Comparison of ENCODE assay signal across 32 cellular contexts in genomic region chr16:10954903-10955302, GRCh38. TPM values are rescaled to one million over a fixed set of nuclear protein-coding genes. Genes with fewer than 3 reads are reported as not detected.
DNase-seq lines count a peak whose midpoint lies in the region; ATAC-seq, FAIRE-seq and TF ChIP-seq lines count a peak whose summit lies in the region.
"Had no signal": no experiment of that assay in that cellular context is flagged by ENCODE, and none has a peak within 500 bp of the region (broad histone marks: within the 10 kb centered on the region; RNA-seq: fewer than 3 reads in every experiment).

No MANE protein-coding gene starts in this region.

- H3K4me2 ChIP-seq in KMS-11, result peak overlapping the region; percentile 19; the same call in 1 of the 2 replicates
- no peak overlapping the region for H3K4me2 ChIP-seq in trophoblast cell (ENCODE audit: low read length)
- H3K4me2 ChIP-seq: PC-9 had no signal

- H3K79me2 ChIP-seq in KMS-11 (ENCODE audit: insufficient read depth, low read depth) (peaks cover 12% of the 10 kb centered on the region; the same call in 1 of the 2 replicates), trophoblast cell (ENCODE audit: control insufficient read depth, insufficient read depth, low read length, poor library complexity) (no peaks in the 10 kb centered on the region)

- no peak overlapping the region for H3K27ac ChIP-seq in KMS-11
- H3K27ac ChIP-seq in trophoblast cell (ENCODE audit: low read depth, low read length), result no peak overlapping the region
- no peak overlapping the region for H3K27ac ChIP-seq in pancreas
- H3K27ac ChIP-seq: cardiac muscle cell, coronary artery, ovary, PC-9, tibial artery had no signal

- peak overlapping the region; percentile 6 for H3K4ac ChIP-seq in trophoblast cell (ENCODE audit: low read depth, low read length)

- H3K4me3 ChIP-seq in KMS-11 (IDR thresholded peaks at IDR 0.05; ENCODE audit: insufficient read depth, low read depth, low read length) (no peak overlapping the region), trophoblast cell (ENCODE audit: low read depth, low read length) (no peak overlapping the region), pancreas (no peak overlapping the region)
- H3K4me3 ChIP-seq: cardiac muscle cell, coronary artery, gastrocnemius medialis, MG63, ovary, PC-9, tibial artery had no signal

- no peaks in the 10 kb centered on the region for H3K27me3 ChIP-seq in KMS-11 (ENCODE audit: insufficient read depth, low read depth)
- no peaks in the 10 kb centered on the region for H3K27me3 ChIP-seq in trophoblast cell (ENCODE audit: insufficient read depth, low read length)
- no peaks in the 10 kb centered on the region for H3K27me3 ChIP-seq in pancreas
- H3K27me3 ChIP-seq: cardiac muscle cell, gastrocnemius medialis, MG63, ovary, tibial artery had no signal

- H4K12ac ChIP-seq in trophoblast cell (ENCODE audit: low read depth, low read length), result no peak overlapping the region

- H3K36me3 ChIP-seq in KMS-11 (ENCODE audit: insufficient read depth), result no peaks in the 10 kb centered on the region
- H3K36me3 ChIP-seq in trophoblast cell (ENCODE audit: control insufficient read depth in 1 of 2, insufficient read depth in 2 of 2, low read length in 2 of 2), result peaks cover 0 to 3% of the 10 kb centered on the region in 2 experiments
- no peaks in the 10 kb centered on the region for H3K36me3 ChIP-seq in pancreas
- H3K36me3 ChIP-seq: cardiac muscle cell, gastrocnemius medialis, ovary had no signal

- H4K20me1 ChIP-seq in KMS-11 (ENCODE audit: insufficient read depth), result no peaks in the 10 kb centered on the region

- H2AFZ ChIP-seq in KMS-11 (ENCODE audit: low read depth) (no peak overlapping the region), trophoblast cell (ENCODE audit: insufficient read depth, low read length, poor library complexity) (no peak overlapping the region)
- H2AFZ ChIP-seq: PC-9 had no signal

- ATAC-seq in activated T-cell treated with anti-CD3 and anti-CD28 coated beads, Interleukin-2, amount 50 U/mL, for 72 hours (replicated peaks in 1 of 2), result no peak
- ATAC-seq in activated T-helper 17 cell treated with anti-CD3 and anti-CD28 coated beads, Interleukin-2, amount 50 U/mL, for 72 hours (replicated peaks), result no peak
- ATAC-seq in pancreas (no peak), Right ventricle myocardium superior (ENCODE audit: poor library complexity) (no peak)
- no peak for ATAC-seq in activated naive CD4-positive, alpha-beta T cell treated with anti-CD3 and anti-CD28 coated beads, Interleukin-2, amount 50 U/mL, for 72 hours
- ATAC-seq: CD8-positive, alpha-beta T cell; stimulated activated naive CD8-positive, alpha-beta T cell treated with anti-CD3 and anti-CD28 coated beads, Interleukin-15, Interleukin-2, amounts not matched to agents 100 U/mL and 50 U/mL, for 24 hours had no signal

- H3K36me3 Mint-ChIP-seq in activated T-cell treated with anti-CD3 and anti-CD28 coated beads, Interleukin-2, amount 50 U/mL, for 72 hours (ENCODE audit: insufficient read depth in 2 of 2), result peaks cover 3 to 11% of the 10 kb centered on the region in 2 donors
- H3K36me3 Mint-ChIP-seq in activated T-helper 17 cell treated with anti-CD3 and anti-CD28 coated beads, Interleukin-2, amount 50 U/mL, for 72 hours (ENCODE audit: low read depth), result peaks cover 27% of the 10 kb centered on the region
- no peaks in the 10 kb centered on the region for H3K36me3 Mint-ChIP-seq in activated naive CD4-positive, alpha-beta T cell treated with anti-CD3 and anti-CD28 coated beads, Interleukin-2, amount 50 U/mL, for 72 hours

- H3K9me3 Mint-ChIP-seq in activated T-cell treated with anti-CD3 and anti-CD28 coated beads, Interleukin-2, amount 50 U/mL, for 72 hours, result no peaks in the 10 kb centered on the region
- no peaks in the 10 kb centered on the region for H3K9me3 Mint-ChIP-seq in activated T-helper 17 cell treated with anti-CD3 and anti-CD28 coated beads, Interleukin-2, amount 50 U/mL, for 72 hours
- H3K9me3 Mint-ChIP-seq in activated naive CD4-positive, alpha-beta T cell treated with anti-CD3 and anti-CD28 coated beads, Interleukin-2, amount 50 U/mL, for 72 hours, result no peaks in the 10 kb centered on the region
- H3K9me3 Mint-ChIP-seq: CD8-positive, alpha-beta T cell; immature natural killer cell; mesothelial cell of epicardium; nephron had no signal

- FAIRE-seq in pancreas (lab: Jason Lieb, UNC), result no peak

- TF ChIP-seq CTCF in KMS-11 (conservative IDR thresholded peaks at IDR 0.05; ENCODE audit: low read depth, low read length), result no peak
- no peak for TF ChIP-seq CTCF in pancreas (IDR thresholded peaks at IDR 0.05)

- H3K4me1 Mint-ChIP-seq in activated T-cell treated with anti-CD3 and anti-CD28 coated beads, Interleukin-2, amount 50 U/mL, for 72 hours (ENCODE audit: low read depth), result peaks cover 85% of the 10 kb centered on the region
- H3K4me1 Mint-ChIP-seq in activated T-helper 17 cell treated with anti-CD3 and anti-CD28 coated beads, Interleukin-2, amount 50 U/mL, for 72 hours, result peaks cover 29% of the 10 kb centered on the region

- H3K9ac ChIP-seq in KMS-11 (no peak overlapping the region), trophoblast cell (ENCODE audit: low read length) (no peak overlapping the region)

- H3K14ac ChIP-seq in trophoblast cell (ENCODE audit: low read length), result peak overlapping the region; percentile 1

- H2BK120ac ChIP-seq in trophoblast cell (ENCODE audit: insufficient read depth, low read length, poor library complexity), result peak overlapping the region; percentile 45

- H2AK5ac ChIP-seq in trophoblast cell (ENCODE audit: low read length), result peak overlapping the region; percentile 49

- DNase-seq in activated T-cell treated with anti-CD3 and anti-CD28 coated beads, Interleukin-2, amount 50 U/mL, for 72 hours, result no peak
- DNase-seq in activated T-cell treated with anti-CD3 and anti-CD28 coated beads, Interleukin-2, amount 50 U/mL, for 48 hours, result no peak
- DNase-seq in trophoblast cell, result no peak
- no peak for DNase-seq in pancreas
- DNase-seq in activated naive CD4-positive, alpha-beta T cell treated with anti-CD3 and anti-CD28 coated beads, Interleukin-2, amount 50 U/mL, for 72 hours (ENCODE audit: low spot score in 2 of 2), result no peak
- DNase-seq in Right ventricle myocardium superior, result no peak
- DNase-seq: activated CD4-positive, alpha-beta T cell treated with anti-CD3 and anti-CD28 coated beads, Interleukin-2, amount 50 U/mL, for 1 hour; activated naive CD4-positive, alpha-beta T cell treated with anti-CD3 and anti-CD28 coated beads, Interleukin-2, amount 50 U/mL, for 16 hours; activated T-cell treated with anti-CD3 and anti-CD28 coated beads for 4 hours; aorta; CD8-positive, alpha-beta T cell; DMS153; gastrocnemius medialis; hippocampal formation; immature natural killer cell; MG63; NCI-H1436; NCI-H2107; NCI-H446; NCI-H82; ovary; PC-9; SHP77; stimulated activated CD4-positive, alpha-beta T cell treated with anti-CD3 and anti-CD28 coated beads, Interleukin-4, amount 100 ng/mL, for 24 hours; stimulated activated naive CD8-positive, alpha-beta T cell treated with anti-CD3 and anti-CD28 coated beads, Interleukin-15, Interleukin-2, amounts not matched to agents 100 U/mL and 50 U/mL, for 24 hours; tibial artery had no signal

- H3K4me3 Mint-ChIP-seq in activated T-cell treated with anti-CD3 and anti-CD28 coated beads, Interleukin-2, amount 50 U/mL, for 72 hours, result peak overlapping the region; percentile 11 to 70
- peak overlapping the region; percentile 27 for H3K4me3 Mint-ChIP-seq in activated T-helper 17 cell treated with anti-CD3 and anti-CD28 coated beads, Interleukin-2, amount 50 U/mL, for 72 hours
- H3K4me3 Mint-ChIP-seq: CD8-positive, alpha-beta T cell; immature natural killer cell; mesothelial cell of epicardium; nephron had no signal

- H3K27me3 Mint-ChIP-seq in activated T-cell treated with anti-CD3 and anti-CD28 coated beads, Interleukin-2, amount 50 U/mL, for 72 hours (ENCODE audit: low read depth), result no peaks in the 10 kb centered on the region
- no peaks in the 10 kb centered on the region for H3K27me3 Mint-ChIP-seq in activated T-helper 17 cell treated with anti-CD3 and anti-CD28 coated beads, Interleukin-2, amount 50 U/mL, for 72 hours

- no peak overlapping the region for H4K91ac ChIP-seq in trophoblast cell (ENCODE audit: low read depth, low read length)

- peak overlapping the region; percentile 38 for H2BK5ac ChIP-seq in trophoblast cell (ENCODE audit: low read depth, low read length, poor library complexity)

- peak overlapping the region; percentile 94 for H3K27ac Mint-ChIP-seq in activated T-cell treated with anti-CD3 and anti-CD28 coated beads, Interleukin-2, amount 50 U/mL, for 72 hours
- peak overlapping the region; percentile 4 for H3K27ac Mint-ChIP-seq in activated T-helper 17 cell treated with anti-CD3 and anti-CD28 coated beads, Interleukin-2, amount 50 U/mL, for 72 hours
- H3K27ac Mint-ChIP-seq in activated naive CD4-positive, alpha-beta T cell treated with anti-CD3 and anti-CD28 coated beads, Interleukin-2, amount 50 U/mL, for 72 hours, result peak overlapping the region in 1 of 2 donors; percentile 76
- H3K27ac Mint-ChIP-seq: CD8-positive, alpha-beta T cell; mesothelial cell of epicardium; nephron had no signal

- no peak overlapping the region for H3K23ac ChIP-seq in trophoblast cell (ENCODE audit: low read length)

- intact Hi-C loops in pancreas (cut with DNase I) (no loop called here), Right ventricle myocardium superior (cut with DNase I) (no loop called here)

- H4K8ac ChIP-seq in trophoblast cell (ENCODE audit: low read depth, low read length), result no peak overlapping the region

- H3K4me1 ChIP-seq in KMS-11 (ENCODE audit: low read depth, poor library complexity, severe bottlenecking), result peaks cover 24% of the 10 kb centered on the region
- H3K4me1 ChIP-seq in trophoblast cell (ENCODE audit: control insufficient read depth in 1 of 2, insufficient read depth in 2 of 2, low read length in 2 of 2), result peaks cover 8 to 29% of the 10 kb centered on the region in 2 experiments
- no peaks in the 10 kb centered on the region for H3K4me1 ChIP-seq in pancreas

- H3K9me3 ChIP-seq in trophoblast cell (ENCODE audit: insufficient read depth, low read depth, low read length) (no peaks in the 10 kb centered on the region), pancreas (no peaks in the 10 kb centered on the region)
- H3K9me3 ChIP-seq: gastrocnemius medialis, MG63, ovary, tibial artery had no signal

- no CpG with 5 or more reads among the region's 7 CpGs for WGBS in trophoblast cell (ENCODE audit: extremely low coverage, insufficient coverage, insufficient read length)
- 70 to 77% methylated on average over 7 of the region's 7 CpGs for WGBS in pancreas, 2 donors

- peak overlapping the region; percentile 67 for H3K18ac ChIP-seq in trophoblast cell (ENCODE audit: low read length)

- H3K79me1 ChIP-seq in trophoblast cell (ENCODE audit: low read length), result peaks cover 8% of the 10 kb centered on the region

- H2BK12ac ChIP-seq in trophoblast cell (ENCODE audit: low read length), result no peak overlapping the region

RNA-seq across cellular contexts. Expression of gene CLEC16A, which starts 10.5 kb away (rescaled TPM):
- 10 to 100 TPM; 29.9 to 32.3 TPM for total RNA-seq in activated T-cell treated with anti-CD3 and anti-CD28 coated beads, Interleukin-2, amount 50 U/mL, for 72 hours
- 10 to 100 TPM; 24.3 to 24.8 TPM for total RNA-seq in activated T-helper 17 cell treated with anti-CD3 and anti-CD28 coated beads, Interleukin-2, amount 50 U/mL, for 72 hours
- polyA plus RNA-seq in trophoblast cell (2013), result 12.0 and 12.1 TPM in 2 replicates
- total RNA-seq in pancreas (10 to 100 TPM in 4 of 6 donors, 1 to 10 TPM in 2; 9.7 to 17.2 (median 10.7) TPM), Right ventricle myocardium superior (20.9 TPM)
- 10 to 100 TPM in 1 of 2 donors, 1 to 10 TPM in 1; 8.1 to 11.7 TPM for polyA plus RNA-seq in pancreas
- total RNA-seq in activated naive CD4-positive, alpha-beta T cell treated with anti-CD3 and anti-CD28 coated beads, Interleukin-2, amount 50 U/mL, for 72 hours, result 10 to 100 TPM; 28.0 to 33.2 TPM

RNA-seq across cellular contexts. Expression of gene DEXI, which starts 12.6 kb away (rescaled TPM):
- 10 to 100 TPM; 24.4 to 26.7 TPM for total RNA-seq in activated T-cell treated with anti-CD3 and anti-CD28 coated beads, Interleukin-2, amount 50 U/mL, for 72 hours
- 10 to 100 TPM; 22.6 to 24.6 TPM for total RNA-seq in activated T-helper 17 cell treated with anti-CD3 and anti-CD28 coated beads, Interleukin-2, amount 50 U/mL, for 72 hours
- 20.5 and 21.3 TPM in 2 replicates for polyA plus RNA-seq in trophoblast cell (2013)
- total RNA-seq in pancreas, result 10 to 100 TPM; 12.0 to 22.6 (median 16.8) TPM
- polyA plus RNA-seq in pancreas, result 10 to 100 TPM; 14.4 to 21.4 TPM
- 10 to 100 TPM; 17.1 to 30.2 TPM for total RNA-seq in activated naive CD4-positive, alpha-beta T cell treated with anti-CD3 and anti-CD28 coated beads, Interleukin-2, amount 50 U/mL, for 72 hours
- 112 TPM for total RNA-seq in Right ventricle myocardium superior
